ENCODE assay signal across 1 cellular context in the genomic region with DNA sequence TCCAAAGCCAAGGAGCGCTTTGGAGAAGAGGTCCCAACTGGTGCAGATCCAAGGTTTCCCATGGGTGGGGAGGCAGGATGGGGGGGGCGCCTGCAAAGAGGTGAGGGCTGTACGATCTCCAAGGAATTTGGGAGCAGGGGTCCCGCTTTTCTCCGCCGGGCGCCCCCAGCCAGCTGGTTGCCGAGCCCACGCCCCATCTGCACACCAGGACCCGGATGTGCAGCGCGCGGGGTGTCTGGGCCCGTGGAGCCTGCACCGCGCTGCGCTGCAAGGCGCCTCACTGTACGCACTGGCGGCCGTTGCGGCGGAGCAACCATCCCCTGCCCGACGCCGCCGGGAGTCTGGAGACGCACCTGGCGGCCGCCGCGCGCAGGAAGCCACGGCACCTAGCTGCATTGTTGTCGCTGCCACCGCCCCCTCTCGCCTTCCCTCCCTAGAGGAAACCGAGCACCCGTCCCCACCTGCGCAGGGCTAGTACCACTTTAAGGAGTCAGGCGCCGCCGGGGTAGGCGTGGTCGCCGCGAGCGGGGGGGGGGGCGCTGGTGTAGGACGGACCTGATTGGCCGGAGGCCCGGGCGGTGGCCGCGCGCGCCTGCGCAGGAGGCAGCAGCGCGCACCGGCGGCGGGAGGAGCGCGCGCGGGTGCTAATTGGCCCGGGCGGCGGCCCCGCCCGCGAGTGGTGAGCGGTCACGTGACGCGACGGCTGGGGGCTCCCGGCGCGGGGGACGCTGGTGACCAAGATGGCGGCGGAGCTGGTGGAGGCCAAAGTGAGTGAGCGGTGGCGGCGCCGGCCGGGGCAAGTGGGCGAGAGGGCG.
TF ChIP-seq lines count a peak whose summit lies in the region.

Gene PIAS4, plus strand, starts transcription at position 716 of the 815 bp plus-strand sequence. Its CDS starts 25 bp downstream, at position 741.

TF ChIP-seq in K562, 482 proteins besides CTCF, POLR2A, EP300 and RAD21 (continued from another document and continues in another):
- TF ChIP-seq, protein P1, sequence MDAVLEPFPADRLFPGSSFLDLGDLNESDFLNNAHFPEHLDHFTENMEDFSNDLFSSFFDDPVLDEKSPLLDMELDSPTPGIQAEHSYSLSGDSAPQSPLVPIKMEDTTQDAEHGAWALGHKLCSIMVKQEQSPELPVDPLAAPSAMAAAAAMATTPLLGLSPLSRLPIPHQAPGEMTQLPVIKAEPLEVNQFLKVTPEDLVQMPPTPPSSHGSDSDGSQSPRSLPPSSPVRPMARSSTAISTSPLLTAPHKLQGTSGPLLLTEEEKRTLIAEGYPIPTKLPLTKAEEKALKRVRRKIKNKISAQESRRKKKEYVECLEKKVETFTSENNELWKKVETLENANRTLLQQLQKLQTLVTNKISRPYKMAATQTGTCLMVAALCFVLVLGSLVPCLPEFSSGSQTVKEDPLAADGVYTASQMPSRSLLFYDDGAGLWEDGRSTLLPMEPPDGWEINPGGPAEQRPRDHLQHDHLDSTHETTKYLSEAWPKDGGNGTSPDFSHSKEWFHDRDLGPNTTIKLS (IDR thresholded peaks at IDR 0.05; ENCODE audit: borderline replicate concordance, low read depth): peak; percentile 50; the same call in 1 of the 2 replicates
- TF ChIP-seq MAFK (IDR thresholded peaks at IDR 0.05; ENCODE audit: low read length): no peak
- TF ChIP-seq XRCC5 (IDR thresholded peaks at IDR 0.05; ENCODE audit: low read depth, low read length): 0 out of 2 replicates have a peak, but pooled peaks have one; percentile 18
- TF ChIP-seq ATF4 (CRISPR knock-in tag; IDR thresholded peaks at IDR 0.05): no peak
- peak; percentile 95 for TF ChIP-seq TOE1 (IDR thresholded peaks at IDR 0.05; ENCODE audit: borderline replicate concordance)
- TF ChIP-seq TOE1 (CRISPR knock-in tag; IDR thresholded peaks at IDR 0.05; ENCODE audit: borderline replicate concordance, low read depth): no peak
- TF ChIP-seq ZEB2 (IDR thresholded peaks at IDR 0.05): peak; percentile 34; the same call in 1 of the 2 replicates
- peak; percentile 86; the same call in 1 of the 2 replicates for TF ChIP-seq PHB (CRISPR knock-in tag; IDR thresholded peaks at IDR 0.05)
- no peak for TF ChIP-seq FOXA1 (IDR thresholded peaks at IDR 0.05; ENCODE audit: borderline replicate concordance)
- TF ChIP-seq ZNF121 (CRISPR knock-in tag; conservative IDR thresholded peaks at IDR 0.05): no peak
- no peak for TF ChIP-seq ZNF124 (CRISPR knock-in tag; IDR thresholded peaks at IDR 0.05)
- TF ChIP-seq ZNF224 (CRISPR knock-in tag; IDR thresholded peaks at IDR 0.05): no peak
- no peak for TF ChIP-seq FOXM1 (IDR thresholded peaks at IDR 0.05; ENCODE audit: low read depth)
- 0 out of 2 replicates have a peak, but pooled peaks have one; percentile 71 for TF ChIP-seq FOXM1 (CRISPR knock-in tag; IDR thresholded peaks at IDR 0.05; ENCODE audit: low read depth)
- peak; percentile 77; the same call in 1 of the 2 replicates for TF ChIP-seq KLF13 (tag; IDR thresholded peaks at IDR 0.05; ENCODE audit: borderline replicate concordance, low read depth)
- TF ChIP-seq RBBP5 (IDR thresholded peaks at IDR 0.05; ENCODE audit: borderline replicate concordance, insufficient read depth, low read length, poor library complexity, severe bottlenecking): peak; percentile 69
- TF ChIP-seq TAF15 (IDR thresholded peaks at IDR 0.05; ENCODE audit: low read depth, low read length): no peak
- TF ChIP-seq ZBTB11 (CRISPR knock-in tag; IDR thresholded peaks at IDR 0.05): peak in 2 of 3 experiments; percentile 38 to 63; a peak in 3 of 6 replicates
- TF ChIP-seq ZNF263 (CRISPR knock-in tag; IDR thresholded peaks at IDR 0.05; ENCODE audit: borderline replicate concordance): peak; percentile 9; the same call in 1 of the 2 replicates
- TF ChIP-seq ZNF140 (CRISPR knock-in tag; IDR thresholded peaks at IDR 0.05): no peak
- TF ChIP-seq KDM5B (IDR thresholded peaks at IDR 0.05; ENCODE audit: insufficient replicate concordance, low read depth, low read length): peak; percentile 56
- TF ChIP-seq, protein P2, sequence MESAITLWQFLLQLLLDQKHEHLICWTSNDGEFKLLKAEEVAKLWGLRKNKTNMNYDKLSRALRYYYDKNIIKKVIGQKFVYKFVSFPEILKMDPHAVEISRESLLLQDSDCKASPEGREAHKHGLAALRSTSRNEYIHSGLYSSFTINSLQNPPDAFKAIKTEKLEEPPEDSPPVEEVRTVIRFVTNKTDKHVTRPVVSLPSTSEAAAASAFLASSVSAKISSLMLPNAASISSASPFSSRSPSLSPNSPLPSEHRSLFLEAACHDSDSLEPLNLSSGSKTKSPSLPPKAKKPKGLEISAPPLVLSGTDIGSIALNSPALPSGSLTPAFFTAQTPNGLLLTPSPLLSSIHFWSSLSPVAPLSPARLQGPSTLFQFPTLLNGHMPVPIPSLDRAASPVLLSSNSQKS (CRISPR knock-in tag; IDR thresholded peaks at IDR 0.05): no peak
- peak; percentile 51 for TF ChIP-seq CREB1 (IDR thresholded peaks at IDR 0.05)
- no peak; the same call in 1 of the 2 replicates for TF ChIP-seq CREB1 (CRISPR knock-in tag; IDR thresholded peaks at IDR 0.05)
- TF ChIP-seq, protein P3, sequence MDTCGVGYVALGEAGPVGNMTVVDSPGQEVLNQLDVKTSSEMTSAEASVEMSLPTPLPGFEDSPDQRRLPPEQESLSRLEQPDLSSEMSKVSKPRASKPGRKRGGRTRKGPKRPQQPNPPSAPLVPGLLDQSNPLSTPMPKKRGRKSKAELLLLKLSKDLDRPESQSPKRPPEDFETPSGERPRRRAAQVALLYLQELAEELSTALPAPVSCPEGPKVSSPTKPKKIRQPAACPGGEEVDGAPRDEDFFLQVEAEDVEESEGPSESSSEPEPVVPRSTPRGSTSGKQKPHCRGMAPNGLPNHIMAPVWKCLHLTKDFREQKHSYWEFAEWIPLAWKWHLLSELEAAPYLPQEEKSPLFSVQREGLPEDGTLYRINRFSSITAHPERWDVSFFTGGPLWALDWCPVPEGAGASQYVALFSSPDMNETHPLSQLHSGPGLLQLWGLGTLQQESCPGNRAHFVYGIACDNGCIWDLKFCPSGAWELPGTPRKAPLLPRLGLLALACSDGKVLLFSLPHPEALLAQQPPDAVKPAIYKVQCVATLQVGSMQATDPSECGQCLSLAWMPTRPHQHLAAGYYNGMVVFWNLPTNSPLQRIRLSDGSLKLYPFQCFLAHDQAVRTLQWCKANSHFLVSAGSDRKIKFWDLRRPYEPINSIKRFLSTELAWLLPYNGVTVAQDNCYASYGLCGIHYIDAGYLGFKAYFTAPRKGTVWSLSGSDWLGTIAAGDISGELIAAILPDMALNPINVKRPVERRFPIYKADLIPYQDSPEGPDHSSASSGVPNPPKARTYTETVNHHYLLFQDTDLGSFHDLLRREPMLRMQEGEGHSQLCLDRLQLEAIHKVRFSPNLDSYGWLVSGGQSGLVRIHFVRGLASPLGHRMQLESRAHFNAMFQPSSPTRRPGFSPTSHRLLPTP (IDR thresholded peaks at IDR 0.05; ENCODE audit: borderline replicate concordance, extremely low read depth, insufficient read length): no peak
- no peak for TF ChIP-seq ZNF232 (CRISPR knock-in tag; IDR thresholded peaks at IDR 0.05)
- TF ChIP-seq E2F8 (IDR thresholded peaks at IDR 0.05; ENCODE audit: low read depth, partially characterized antibody): peak; percentile 15
- TF ChIP-seq NKRF (IDR thresholded peaks at IDR 0.05; ENCODE audit: borderline replicate concordance): peak; percentile 72
- TF ChIP-seq PCBP2 (IDR thresholded peaks at IDR 0.05; ENCODE audit: low read depth, low read length, poor library complexity, severe bottlenecking): no peak
- TF ChIP-seq ERF (CRISPR knock-in tag; IDR thresholded peaks at IDR 0.05): peak; percentile 19
- TF ChIP-seq ZNF3 (CRISPR knock-in tag; IDR thresholded peaks at IDR 0.05): no peak
- no peak for TF ChIP-seq CBX8 (IDR thresholded peaks at IDR 0.05; ENCODE audit: borderline replicate concordance, extremely low read depth, low read depth, low read length, poor library complexity, severe bottlenecking)
- TF ChIP-seq U2AF1 (optimal IDR thresholded peaks at IDR 0.05; ENCODE audit: low read depth, low read length): peak; percentile 70
- TF ChIP-seq ZNF830 (CRISPR knock-in tag; IDR thresholded peaks at IDR 0.05): peak; percentile 67; the same call in 1 of the 2 replicates
- TF ChIP-seq NRF1 (conservative IDR thresholded peaks at IDR 0.05 in 1 of 2, IDR thresholded peaks at IDR 0.05 in 1 of 2): peak; percentile 98
- peak; percentile 84 for TF ChIP-seq ZFX (CRISPR knock-in tag; IDR thresholded peaks at IDR 0.05)
- peak; percentile 69 for TF ChIP-seq SUPT5H (IDR thresholded peaks at IDR 0.05)
